In the genomic region with DNA sequence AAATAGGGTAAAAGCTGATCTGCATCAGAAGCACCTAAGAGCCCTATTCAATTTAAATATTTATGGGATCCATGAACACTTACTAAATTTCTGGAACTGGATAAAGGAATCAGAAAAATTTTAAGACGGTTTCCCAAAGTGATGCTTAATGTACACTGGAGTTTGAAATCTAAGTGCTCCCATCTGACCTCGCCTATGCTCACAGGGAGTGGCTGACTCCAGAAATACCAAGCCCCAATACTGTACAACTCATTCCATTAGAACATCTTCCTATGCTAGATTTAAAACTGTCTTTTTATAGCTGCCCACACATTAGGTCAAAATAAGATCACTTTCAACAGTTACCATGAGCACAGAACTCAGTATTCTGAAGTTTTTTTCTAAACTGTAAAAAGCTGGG, we compare ENCODE assay signal across 3 cellular contexts.
"Had no signal": no experiment of that assay in that cellular context is flagged by ENCODE, and none has a peak within 500 bp of the region (broad histone marks: within the 10 kb centered on the region; RNA-seq: fewer than 3 reads in every experiment).

No MANE protein-coding gene starts in this region.

- H3K4me3 ChIP-seq: GM12878 had no signal

- ATAC-seq: GM12878 had no signal

- DNase-seq: GDM1, GF-D8 had no signal
